ENCODE assay signal across 36 cellular contexts in the genomic region with DNA sequence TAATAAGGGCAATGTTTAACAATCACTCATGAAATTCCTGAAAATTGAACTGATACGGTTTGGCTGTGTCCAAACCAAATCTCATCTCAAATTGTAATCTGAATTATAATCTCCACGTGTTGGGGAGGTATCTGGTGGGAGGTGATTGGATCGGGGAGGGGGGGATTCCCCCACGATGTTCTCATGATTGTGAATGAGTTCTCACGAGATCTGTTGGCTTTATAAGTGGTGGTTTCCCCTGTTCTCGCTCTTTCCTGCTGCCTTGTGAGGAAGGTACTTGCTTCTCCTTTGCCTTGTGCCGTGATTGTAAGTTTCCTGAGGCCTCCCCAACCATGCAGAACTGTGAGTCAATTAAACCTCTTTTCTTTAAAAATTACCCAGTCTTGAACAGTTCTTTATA. TPM values are rescaled to one million over a fixed set of nuclear protein-coding genes. Genes with fewer than 3 reads are reported as not detected.
"Had no signal": no experiment of that assay in that cellular context is flagged by ENCODE, and none has a peak within 500 bp of the region (broad histone marks: within the 10 kb centered on the region; RNA-seq: fewer than 3 reads in every experiment).

No MANE protein-coding gene starts in this region.

- H3K4me3 ChIP-seq: adrenal gland, body of pancreas, breast epithelium had no signal

- H3K36me3 ChIP-seq: adrenal gland, brain microvascular endothelial cell, breast epithelium had no signal

- H3K4me1 ChIP-seq: adrenal gland, breast epithelium had no signal

- DNase-seq: activated B cell treated with CpG ODN at 0.5 μM for 24 hours; activated CD4-positive, alpha-beta memory T cell treated with anti-CD3 and anti-CD28 coated beads for 36 hours; activated CD4-positive, alpha-beta T cell treated with anti-CD3 and anti-CD28 coated beads for 4 hours; activated CD4-positive, alpha-beta T cell treated with anti-CD3 and anti-CD28 coated beads, Interleukin-2, amount 10 ng/mL, durations not matched to agents 24 days and 14 days; activated CD4-positive, alpha-beta T cell treated with anti-CD3 and anti-CD28 coated beads, Interleukin-2, amount 50 U/mL, for 1 hour; activated CD4-positive, alpha-beta T cell treated with anti-CD3 and anti-CD28 coated beads, Interleukin-2, amount 50 U/mL, for 4 hours; activated CD4-positive, CD25-positive, alpha-beta regulatory T cell treated with anti-CD3 and anti-CD28 coated beads, Interleukin-2, amount 50 U/mL, for 72 hours; activated CD8-positive, alpha-beta memory T cell treated with anti-CD3 and anti-CD28 coated beads, Interleukin-2, amount 50 U/mL, for 4 hours; activated CD8-positive, alpha-beta T cell treated with anti-CD3 and anti-CD28 coated beads for 36 hours; activated effector memory CD4-positive, alpha-beta T cell treated with anti-CD3 and anti-CD28 coated beads, Interleukin-2, amount 50 U/mL, for 16 hours; activated gamma-delta T cell treated with Interleukin-2 at 50 U/mL for 16 hours; activated naive CD4-positive, alpha-beta T cell; activated naive CD4-positive, alpha-beta T cell treated with anti-CD3 and anti-CD28 coated beads for 36 hours; activated naive CD4-positive, alpha-beta T cell treated with anti-CD3 and anti-CD28 coated beads, Interleukin-2, amount 50 U/mL, for 16 hours; activated naive CD8-positive, alpha-beta T cell treated with anti-CD3 and anti-CD28 coated beads for 36 hours; activated T-cell treated with anti-CD3 and anti-CD28 coated beads for 4 hours; activated T-cell treated with anti-CD3 and anti-CD28 coated beads, Interleukin-2, amount 50 U/mL, for 1 hour; activated T-cell treated with anti-CD3 and anti-CD28 coated beads, Interleukin-2, amount 50 U/mL, for 4 hours; activated T-cell treated with anti-CD3 and anti-CD28 coated beads, Interleukin-2, amount 50 U/mL, for 72 hours; adrenal gland; amniotic stem cell; aorta; body of pancreas; brain microvascular endothelial cell; cerebellar nuclear complex; T-helper 2 cell; T-helper 9 cell had no signal

- H3K9me3 ChIP-seq: adrenal gland, body of pancreas, breast epithelium had no signal

- H3K27me3 ChIP-seq: adrenal gland, body of pancreas, brain microvascular endothelial cell had no signal

- H3K27ac ChIP-seq: adrenal gland, body of pancreas, brain microvascular endothelial cell, breast epithelium, VCaP had no signal

RNA-seq across cellular contexts. Expression of gene SKOR2, which starts 34.0 kb away (rescaled TPM):
- total RNA-seq: activated B cell treated with CpG ODN at 0.5 μM for 24 hours; activated CD4-positive, alpha-beta memory T cell treated with anti-CD3 and anti-CD28 coated beads for 36 hours; activated CD4-positive, alpha-beta T cell treated with anti-CD3 and anti-CD28 coated beads, Interleukin-2, amount 10 ng/mL, durations not matched to agents 24 days and 14 days; activated CD8-positive, alpha-beta memory T cell treated with anti-CD3 and anti-CD28 coated beads for 36 hours; activated CD8-positive, alpha-beta T cell treated with anti-CD3 and anti-CD28 coated beads for 36 hours; activated naive CD4-positive, alpha-beta T cell treated with anti-CD3 and anti-CD28 coated beads for 36 hours; activated naive CD4-positive, alpha-beta T cell treated with anti-CD3 and anti-CD28 coated beads, Interleukin-2, amount 50 U/mL, for 72 hours; activated naive CD8-positive, alpha-beta T cell treated with anti-CD3 and anti-CD28 coated beads for 36 hours; activated T-cell treated with anti-CD3 and anti-CD28 coated beads, Interleukin-2, amount 50 U/mL, for 4 hours; activated T-helper 1 cell treated with anti-CD3 and anti-CD28 coated beads, Interleukin-12 subunit alpha, Interleukin-12 subunit beta, Interleukin-2, Interleukin-4 antibody, amounts not matched to agents 30 ng/mL and 10 ng/mL and 1 ng/mL, durations not matched to agents 14 hours and 24 hours and 36 hours; activated T-helper 17 cell treated with anti-CD3 and anti-CD28 coated beads, Interleukin-2, amount 50 U/mL, for 72 hours; adrenal gland; aorta; astrocyte; body of pancreas; breast epithelium; cardiac septum; chondrocyte had no signal
- polyA plus RNA-seq: adrenal gland, aorta had no signal
